9 cellular contexts compared by ENCODE assay signal in genomic region chr9:113650207-113651131, GRCh38.
DNase-seq lines count a peak whose midpoint lies in the region; ATAC-seq lines count a peak whose summit lies in the region.
"Had no signal": no experiment of that assay in that cellular context is flagged by ENCODE, and none has a peak within 500 bp of the region (broad histone marks: within the 10 kb centered on the region; RNA-seq: fewer than 3 reads in every experiment).

No MANE protein-coding gene starts in this region.

- no peak overlapping the region for H3K4me3 Mint-ChIP-seq in activated T-helper 17 cell treated with anti-CD3 and anti-CD28 coated beads, Interleukin-2, amount 50 U/mL, for 72 hours

- peak; percentile 83 for DNase-seq in DMS153 (lab: John Stamatoyannopoulos, UW)
- peak; percentile 13 for DNase-seq in NCI-H128 (lab: John Stamatoyannopoulos, UW; ENCODE audit: unreplicated experiment)
- DNase-seq in lung microvascular endothelial cell (ENCODE audit: low read depth in 2 of 2), result peak; percentile 85 to 86
- no peak for DNase-seq in stimulated activated CD4-positive, alpha-beta T cell treated with anti-CD3 and anti-CD28 coated beads, Interleukin-4, amount 100 ng/mL, for 1 hour
- no peak for DNase-seq in stimulated activated naive CD8-positive, alpha-beta T cell treated with anti-CD3 and anti-CD28 coated beads, Interleukin-15, Interleukin-2, amounts not matched to agents 100 U/mL and 50 U/mL, for 24 hours
- DNase-seq in NCI-H524 treated with DMSO at 0.1 percent for 48 hours (lab: John Stamatoyannopoulos, UW), result no peak
- DNase-seq: activated CD4-positive, alpha-beta T cell treated with anti-CD3 and anti-CD28 coated beads for 48 hours had no signal

- H3K36me3 Mint-ChIP-seq in activated T-helper 17 cell treated with anti-CD3 and anti-CD28 coated beads, Interleukin-2, amount 50 U/mL, for 72 hours (ENCODE audit: low read depth), result no peaks in the 10 kb centered on the region

- ATAC-seq in activated T-helper 17 cell treated with anti-CD3 and anti-CD28 coated beads, Interleukin-2, amount 50 U/mL, for 72 hours (replicated peaks), result no peak
- no peak for ATAC-seq in activated CD4-positive, CD25-positive, alpha-beta regulatory T cell treated with anti-CD3 and anti-CD28 coated beads, Interleukin-2, amount 50 U/mL, for 24 hours
- no peak for ATAC-seq in stimulated activated naive CD8-positive, alpha-beta T cell treated with anti-CD3 and anti-CD28 coated beads, Interleukin-15, Interleukin-2, amounts not matched to agents 100 U/mL and 50 U/mL, for 24 hours

- peaks cover 10% of the 10 kb centered on the region for H3K4me1 Mint-ChIP-seq in activated T-helper 17 cell treated with anti-CD3 and anti-CD28 coated beads, Interleukin-2, amount 50 U/mL, for 72 hours

- H3K9me3 Mint-ChIP-seq in activated T-helper 17 cell treated with anti-CD3 and anti-CD28 coated beads, Interleukin-2, amount 50 U/mL, for 72 hours, result no peaks in the 10 kb centered on the region

- peak overlapping the region; percentile 63 for H3K27ac Mint-ChIP-seq in activated T-helper 17 cell treated with anti-CD3 and anti-CD28 coated beads, Interleukin-2, amount 50 U/mL, for 72 hours

- no peaks in the 10 kb centered on the region for H3K27me3 Mint-ChIP-seq in activated T-helper 17 cell treated with anti-CD3 and anti-CD28 coated beads, Interleukin-2, amount 50 U/mL, for 72 hours

Comparison
In these comparisons a context has a peak if more than half of its experiments do, and no peak if none do; other contexts are left out.
1. DNase-seq: peak in DMS153 (single experiment), NCI-H128 (single experiment) and lung microvascular endothelial cell (2 of 2); none in stimulated activated CD4-positive, alpha-beta T cell treated with anti-CD3 and anti-CD28 coated beads, Interleukin-4, amount 100 ng/mL, for 1 hour (single experiment), stimulated activated naive CD8-positive, alpha-beta T cell treated with anti-CD3 and anti-CD28 coated beads, Interleukin-15, Interleukin-2, amounts not matched to agents 100 U/mL and 50 U/mL, for 24 hours (single experiment) and NCI-H524 treated with DMSO at 0.1 percent for 48 hours (single experiment).